8 cellular contexts compared by ENCODE assay signal in genomic region chr22:40855960-40856512, GRCh38. TPM values are rescaled to one million over a fixed set of nuclear protein-coding genes. Genes with fewer than 3 reads are reported as not detected.
DNase-seq lines count a peak whose midpoint lies in the region; ATAC-seq and TF ChIP-seq lines count a peak whose summit lies in the region.

No MANE protein-coding gene starts in this region.

- ATAC-seq in activated naive CD4-positive, alpha-beta T cell treated with anti-CD3 and anti-CD28 coated beads, Interleukin-2, amount 50 U/mL, for 72 hours = peak; percentile 28 to 35
- ATAC-seq in omental fat pad (ENCODE audit: low FRiP score) = peak; percentile 44

- H3K9me3 ChIP-seq in HEK293 (ENCODE audit: control insufficient read depth, insufficient read depth, low read depth, low read length) = no peaks in the 10 kb centered on the region

- no peaks in the 10 kb centered on the region for H3K9me3 Mint-ChIP-seq in activated naive CD4-positive, alpha-beta T cell treated with anti-CD3 and anti-CD28 coated beads, Interleukin-2, amount 50 U/mL, for 72 hours
- H3K9me3 Mint-ChIP-seq in glutamatergic neuron (ENCODE audit: unreplicated experiment) = peaks cover 10% of the 10 kb centered on the region

- H3K4me3 ChIP-seq in HEK293 (ENCODE audit: low read depth, low read length) = peak overlapping the region; percentile 53

- H3K36me3 Mint-ChIP-seq in activated naive CD4-positive, alpha-beta T cell treated with anti-CD3 and anti-CD28 coated beads, Interleukin-2, amount 50 U/mL, for 72 hours = peaks cover 20 to 21% of the 10 kb centered on the region in 2 donors
- H3K36me3 Mint-ChIP-seq in glutamatergic neuron (ENCODE audit: unreplicated experiment) = no peaks in the 10 kb centered on the region

- H3K27ac ChIP-seq in HEK293 (ENCODE audit: extremely low read depth, low read depth, low read length) = peak overlapping the region; percentile 98

- H3K36me3 ChIP-seq in HEK293 (ENCODE audit: control insufficient read depth in 2 of 2, insufficient read depth in 1 of 2, low read length in 2 of 2) = peaks cover 13 to 27% of the 10 kb centered on the region in 2 experiments; a peak in 2 of 3 replicates

- CTCF ChIA-PET in HEK293 (lab: Yijun Ruan, JAX) = interaction anchor here (0.5 to 1.7 kb wide), 7 partner anchors 11 to 198 kb away, joined by 3 to 6 read pairs (median 4); partner anchors contain the start of gene SLC25A17

- DNase-seq in stimulated activated CD4-positive, alpha-beta T cell treated with anti-CD3 and anti-CD28 coated beads, Interleukin-12 subunit alpha, Interleukin-12 subunit beta, amount 100 ng/mL, for 24 hours (ENCODE audit: low read depth in 2 of 2) = peak; percentile 5
- no peak for DNase-seq in stimulated activated CD4-positive, alpha-beta T cell treated with anti-CD3 and anti-CD28 coated beads, Interleukin-12 subunit alpha, Interleukin-12 subunit beta, amount 100 ng/mL, for 4 hours
- DNase-seq in NCI-H1092 (lab: John Stamatoyannopoulos, UW) = peak; percentile 3
- DNase-seq in activated naive CD4-positive, alpha-beta T cell treated with anti-CD3 and anti-CD28 coated beads, Interleukin-2, amount 50 U/mL, for 72 hours (ENCODE audit: low spot score in 2 of 2) = peak in 1 of 2 donors; percentile 42
- peak; percentile 61 for DNase-seq in glutamatergic neuron
- DNase-seq in omental fat pad (ENCODE audit: low spot score) = no peak
- no peak for DNase-seq in NCI-H2196 (lab: John Stamatoyannopoulos, UW; ENCODE audit: unreplicated experiment)

- no peak for TF ChIP-seq CTCF in HEK293 (tag by site-specific recombination; IDR thresholded peaks at IDR 0.05)
- TF ChIP-seq CTCF in glutamatergic neuron (IDR thresholded peaks at IDR 0.05; ENCODE audit: partially characterized antibody, unreplicated experiment) = no peak
- TF ChIP-seq CTCF in omental fat pad (IDR thresholded peaks at IDR 0.05) = no peak

- H3K27me3 Mint-ChIP-seq in glutamatergic neuron (ENCODE audit: unreplicated experiment) = peaks cover 12% of the 10 kb centered on the region

- peaks cover 22% of the 10 kb centered on the region for H3K4me1 Mint-ChIP-seq in glutamatergic neuron (ENCODE audit: low read depth, unreplicated experiment)

- peak overlapping the region; percentile 98 for H3K4me3 Mint-ChIP-seq in glutamatergic neuron (ENCODE audit: unreplicated experiment)

- POLR2A ChIA-PET in HEK293 (lab: Yijun Ruan, JAX) = interaction anchor here (0.6 to 2.3 kb wide), 18 partner anchors 11 to 590 kb away, joined by 3 to 14 read pairs (median 4); partner anchors contain the start of genes MCHR1, MRTFA, RBX1 and SLC25A17

- H3K27ac Mint-ChIP-seq in activated naive CD4-positive, alpha-beta T cell treated with anti-CD3 and anti-CD28 coated beads, Interleukin-2, amount 50 U/mL, for 72 hours = peak overlapping the region; percentile 95 to 100
- H3K27ac Mint-ChIP-seq in glutamatergic neuron (ENCODE audit: unreplicated experiment) = peak overlapping the region; percentile 100

- peaks cover 22% of the 10 kb centered on the region for H3K4me1 ChIP-seq in HEK293 (ENCODE audit: control insufficient read depth, insufficient read depth, low read length)

TF ChIP-seq in HEK293, 187 proteins besides CTCF, POLR2A, EP300 and RAD21 (continues in another document):
- TF ChIP-seq PRDM1 (tag by site-specific recombination; IDR thresholded peaks at IDR 0.05) = no peak
- TF ChIP-seq ZNF341 (tag by site-specific recombination; IDR thresholded peaks at IDR 0.05; ENCODE audit: low read depth) = no peak
- TF ChIP-seq ZSCAN30 (tag by site-specific recombination; IDR thresholded peaks at IDR 0.05) = no peak
- no peak for TF ChIP-seq ZSCAN18 (tag by site-specific recombination; IDR thresholded peaks at IDR 0.05)
- TF ChIP-seq ZNF837 (tag by site-specific recombination; IDR thresholded peaks at IDR 0.05) = no peak
- no peak for TF ChIP-seq ZNF585B (tag by site-specific recombination; IDR thresholded peaks at IDR 0.05)
- TF ChIP-seq, protein P1, sequence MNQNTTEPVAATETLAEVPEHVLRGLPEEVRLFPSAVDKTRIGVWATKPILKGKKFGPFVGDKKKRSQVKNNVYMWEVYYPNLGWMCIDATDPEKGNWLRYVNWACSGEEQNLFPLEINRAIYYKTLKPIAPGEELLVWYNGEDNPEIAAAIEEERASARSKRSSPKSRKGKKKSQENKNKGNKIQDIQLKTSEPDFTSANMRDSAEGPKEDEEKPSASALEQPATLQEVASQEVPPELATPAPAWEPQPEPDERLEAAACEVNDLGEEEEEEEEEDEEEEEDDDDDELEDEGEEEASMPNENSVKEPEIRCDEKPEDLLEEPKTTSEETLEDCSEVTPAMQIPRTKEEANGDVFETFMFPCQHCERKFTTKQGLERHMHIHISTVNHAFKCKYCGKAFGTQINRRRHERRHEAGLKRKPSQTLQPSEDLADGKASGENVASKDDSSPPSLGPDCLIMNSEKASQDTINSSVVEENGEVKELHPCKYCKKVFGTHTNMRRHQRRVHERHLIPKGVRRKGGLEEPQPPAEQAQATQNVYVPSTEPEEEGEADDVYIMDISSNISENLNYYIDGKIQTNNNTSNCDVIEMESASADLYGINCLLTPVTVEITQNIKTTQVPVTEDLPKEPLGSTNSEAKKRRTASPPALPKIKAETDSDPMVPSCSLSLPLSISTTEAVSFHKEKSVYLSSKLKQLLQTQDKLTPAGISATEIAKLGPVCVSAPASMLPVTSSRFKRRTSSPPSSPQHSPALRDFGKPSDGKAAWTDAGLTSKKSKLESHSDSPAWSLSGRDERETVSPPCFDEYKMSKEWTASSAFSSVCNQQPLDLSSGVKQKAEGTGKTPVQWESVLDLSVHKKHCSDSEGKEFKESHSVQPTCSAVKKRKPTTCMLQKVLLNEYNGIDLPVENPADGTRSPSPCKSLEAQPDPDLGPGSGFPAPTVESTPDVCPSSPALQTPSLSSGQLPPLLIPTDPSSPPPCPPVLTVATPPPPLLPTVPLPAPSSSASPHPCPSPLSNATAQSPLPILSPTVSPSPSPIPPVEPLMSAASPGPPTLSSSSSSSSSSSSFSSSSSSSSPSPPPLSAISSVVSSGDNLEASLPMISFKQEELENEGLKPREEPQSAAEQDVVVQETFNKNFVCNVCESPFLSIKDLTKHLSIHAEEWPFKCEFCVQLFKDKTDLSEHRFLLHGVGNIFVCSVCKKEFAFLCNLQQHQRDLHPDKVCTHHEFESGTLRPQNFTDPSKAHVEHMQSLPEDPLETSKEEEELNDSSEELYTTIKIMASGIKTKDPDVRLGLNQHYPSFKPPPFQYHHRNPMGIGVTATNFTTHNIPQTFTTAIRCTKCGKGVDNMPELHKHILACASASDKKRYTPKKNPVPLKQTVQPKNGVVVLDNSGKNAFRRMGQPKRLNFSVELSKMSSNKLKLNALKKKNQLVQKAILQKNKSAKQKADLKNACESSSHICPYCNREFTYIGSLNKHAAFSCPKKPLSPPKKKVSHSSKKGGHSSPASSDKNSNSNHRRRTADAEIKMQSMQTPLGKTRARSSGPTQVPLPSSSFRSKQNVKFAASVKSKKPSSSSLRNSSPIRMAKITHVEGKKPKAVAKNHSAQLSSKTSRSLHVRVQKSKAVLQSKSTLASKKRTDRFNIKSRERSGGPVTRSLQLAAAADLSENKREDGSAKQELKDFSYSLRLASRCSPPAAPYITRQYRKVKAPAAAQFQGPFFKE (tag by site-specific recombination; IDR thresholded peaks at IDR 0.05; ENCODE audit: borderline replicate concordance) = peak; percentile 44; the same call in 1 of the 2 replicates
- no peak for TF ChIP-seq ZNF214 (tag by site-specific recombination; IDR thresholded peaks at IDR 0.05; ENCODE audit: borderline replicate concordance)
- TF ChIP-seq, protein P2, sequence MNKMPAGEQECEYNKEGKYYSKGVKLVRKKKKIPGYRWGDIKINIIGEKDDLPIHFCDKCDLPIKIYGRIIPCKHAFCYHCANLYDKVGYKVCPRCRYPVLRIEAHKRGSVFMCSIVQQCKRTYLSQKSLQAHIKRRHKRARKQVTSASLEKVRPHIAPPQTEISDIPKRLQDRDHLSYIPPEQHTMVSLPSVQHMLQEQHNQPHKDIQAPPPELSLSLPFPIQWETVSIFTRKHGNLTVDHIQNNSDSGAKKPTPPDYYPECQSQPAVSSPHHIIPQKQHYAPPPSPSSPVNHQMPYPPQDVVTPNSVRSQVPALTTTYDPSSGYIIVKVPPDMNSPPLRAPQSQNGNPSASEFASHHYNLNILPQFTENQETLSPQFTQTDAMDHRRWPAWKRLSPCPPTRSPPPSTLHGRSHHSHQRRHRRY (tag by site-specific recombination; IDR thresholded peaks at IDR 0.05) = no peak
- TF ChIP-seq GLIS2 (tag by site-specific recombination; IDR thresholded peaks at IDR 0.05) = peak; percentile 99

RNA-seq across cellular contexts. Expression of gene ST13, which starts 0.4 kb away (rescaled TPM):
- total RNA-seq in activated naive CD4-positive, alpha-beta T cell treated with anti-CD3 and anti-CD28 coated beads, Interleukin-2, amount 50 U/mL, for 72 hours = 100 to 1,000 TPM; 240 to 301 TPM
- total RNA-seq in glutamatergic neuron (ENCODE audit: unreplicated experiment) (196 TPM), omental fat pad (100 to 1,000 TPM; 118 to 228 (median 185) TPM)

RNA-seq across cellular contexts. Expression of gene XPNPEP3, which starts 0.9 kb away (rescaled TPM):
- 10 to 100 TPM; 11.3 to 17.6 TPM for total RNA-seq in activated naive CD4-positive, alpha-beta T cell treated with anti-CD3 and anti-CD28 coated beads, Interleukin-2, amount 50 U/mL, for 72 hours
- 20.7 TPM for total RNA-seq in glutamatergic neuron (ENCODE audit: unreplicated experiment)
- 10 to 100 TPM; 10.1 to 19.1 (median 12.2) TPM for total RNA-seq in omental fat pad

RNA-seq across cellular contexts. Expression of gene DNAJB7, which starts 5.9 kb away (rescaled TPM):
- not detected for total RNA-seq in activated naive CD4-positive, alpha-beta T cell treated with anti-CD3 and anti-CD28 coated beads, Interleukin-2, amount 50 U/mL, for 72 hours
- not detected for total RNA-seq in glutamatergic neuron (ENCODE audit: unreplicated experiment)
- not detected for total RNA-seq in omental fat pad

RNA-seq across cellular contexts. Expression of gene SLC25A17, which starts 36.9 kb away (rescaled TPM):
- total RNA-seq in activated naive CD4-positive, alpha-beta T cell treated with anti-CD3 and anti-CD28 coated beads, Interleukin-2, amount 50 U/mL, for 72 hours = 10 to 100 TPM; 24.6 to 27.8 TPM
- 18.3 TPM for total RNA-seq in glutamatergic neuron (ENCODE audit: unreplicated experiment)
- 10 to 100 TPM; 15.1 to 17.8 (median 16.3) TPM for total RNA-seq in omental fat pad

Comparison
In these comparisons a context has a peak if more than half of its experiments do, and no peak if none do; other contexts are left out.
1. DNase-seq: peak in stimulated activated CD4-positive, alpha-beta T cell treated with anti-CD3 and anti-CD28 coated beads, Interleukin-12 subunit alpha, Interleukin-12 subunit beta, amount 100 ng/mL, for 24 hours (2 of 2), NCI-H1092 (single experiment) and glutamatergic neuron (single experiment); none in stimulated activated CD4-positive, alpha-beta T cell treated with anti-CD3 and anti-CD28 coated beads, Interleukin-12 subunit alpha, Interleukin-12 subunit beta, amount 100 ng/mL, for 4 hours (single experiment), omental fat pad (single experiment) and NCI-H2196 (single experiment).